Comparison of ENCODE assay signal across 11 cellular contexts in the genomic region with DNA sequence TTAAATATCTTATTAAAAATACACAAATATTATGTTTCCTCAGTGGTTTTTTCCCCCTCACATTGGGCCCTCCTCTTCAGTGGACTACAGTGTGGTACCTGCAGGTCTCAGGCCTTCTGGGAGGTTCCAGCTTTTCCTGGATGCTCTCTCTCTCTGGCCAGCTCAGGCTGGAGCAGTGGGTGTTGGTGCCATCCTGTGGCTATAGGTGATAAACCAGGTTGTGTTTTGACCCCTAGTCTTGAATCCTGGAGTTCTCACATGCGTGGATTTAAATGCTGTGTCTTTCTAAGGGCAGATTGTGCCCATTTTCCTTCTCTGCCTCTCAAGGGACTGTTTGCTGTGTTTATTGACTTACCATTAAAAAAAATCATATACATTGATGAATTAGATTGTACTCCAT. TPM values are rescaled to one million over a fixed set of nuclear protein-coding genes. Genes with fewer than 3 reads are reported as not detected.
DNase-seq lines count a peak whose midpoint lies in the region; ATAC-seq and TF ChIP-seq lines count a peak whose summit lies in the region.
"Had no signal": no experiment of that assay in that cellular context is flagged by ENCODE, and none has a peak within 500 bp of the region (broad histone marks: within the 10 kb centered on the region; RNA-seq: fewer than 3 reads in every experiment).

No MANE protein-coding gene starts in this region.

- no peaks in the 10 kb centered on the region for H3K79me2 ChIP-seq in OCI-LY7 (ENCODE audit: insufficient read depth, low read depth, low read length)

- peaks cover 13% of the 10 kb centered on the region for H3K4me1 Mint-ChIP-seq in activated naive CD8-positive, alpha-beta T cell treated with anti-CD3 and anti-CD28 coated beads, Interleukin-2, amount 50 U/mL, for 24 hours
- H3K4me1 Mint-ChIP-seq in activated T-helper 17 cell treated with anti-CD3 and anti-CD28 coated beads, Interleukin-2, amount 50 U/mL, for 72 hours: peaks cover 5% of the 10 kb centered on the region

- no peak for DNase-seq in heart right ventricle
- DNase-seq in Right ventricle myocardium superior: no peak
- DNase-seq in OCI-LY7 (ENCODE audit: low spot score): peak; percentile 1
- DNase-seq in epithelial cell of esophagus (ENCODE audit: low read depth): no peak
- DNase-seq in NCI-H510A (lab: John Stamatoyannopoulos, UW): no peak
- no peak for DNase-seq in activated naive CD8-positive, alpha-beta T cell treated with anti-CD3 and anti-CD28 coated beads, Interleukin-2, amount 50 U/mL, for 24 hours
- no peak for DNase-seq in kidney glomerular epithelial cell (lab: John Stamatoyannopoulos, UW)
- DNase-seq: activated CD8-positive, alpha-beta T cell treated with anti-CD3 and anti-CD28 coated beads, Interleukin-2, amount 10 ng/mL, durations not matched to agents 7 days and 5 days; adrenal gland; C1 segment of cervical spinal cord had no signal

- H3K36me3 Mint-ChIP-seq in activated naive CD8-positive, alpha-beta T cell treated with anti-CD3 and anti-CD28 coated beads, Interleukin-2, amount 50 U/mL, for 24 hours (ENCODE audit: low read depth): peaks cover 71% of the 10 kb centered on the region
- H3K36me3 Mint-ChIP-seq in activated T-helper 17 cell treated with anti-CD3 and anti-CD28 coated beads, Interleukin-2, amount 50 U/mL, for 72 hours (ENCODE audit: low read depth): peaks cover 88% of the 10 kb centered on the region

- H3K27ac Mint-ChIP-seq in activated naive CD8-positive, alpha-beta T cell treated with anti-CD3 and anti-CD28 coated beads, Interleukin-2, amount 50 U/mL, for 24 hours: no peak overlapping the region
- no peak overlapping the region for H3K27ac Mint-ChIP-seq in activated T-helper 17 cell treated with anti-CD3 and anti-CD28 coated beads, Interleukin-2, amount 50 U/mL, for 72 hours

- CTCF ChIA-PET in OCI-LY7 (lab: Charles Lee; ENCODE audit: unreplicated experiment): no interaction called here

- no peak overlapping the region for H2AFZ ChIP-seq in OCI-LY7 (ENCODE audit: low read length)

- BruUV-seq in OCI-LY7 (replicated peaks; lab: Mats Ljungman, UMichigan): no TSS peak

- no peak overlapping the region for H3K4me3 Mint-ChIP-seq in activated naive CD8-positive, alpha-beta T cell treated with anti-CD3 and anti-CD28 coated beads, Interleukin-2, amount 50 U/mL, for 24 hours
- no peak overlapping the region for H3K4me3 Mint-ChIP-seq in activated T-helper 17 cell treated with anti-CD3 and anti-CD28 coated beads, Interleukin-2, amount 50 U/mL, for 72 hours
- H3K4me3 Mint-ChIP-seq: activated CD8-positive, alpha-beta T cell treated with anti-CD3 and anti-CD28 coated beads, Interleukin-2, amount 10 ng/mL, durations not matched to agents 7 days and 5 days had no signal

- H3K4me1 ChIP-seq in heart right ventricle (peaks cover 0 to 12% (median 8%) of the 10 kb centered on the region in 9 donors), OCI-LY7 (ENCODE audit: insufficient read depth, low read length, poor library complexity, severe bottlenecking) (no peaks in the 10 kb centered on the region)

- H4K20me1 ChIP-seq in OCI-LY7 (ENCODE audit: insufficient read depth, low read length): no peaks in the 10 kb centered on the region

- H3K36me3 ChIP-seq in heart right ventricle: peaks cover 0 to 69% (median 30%) of the 10 kb centered on the region in 9 donors
- peaks cover 62% of the 10 kb centered on the region for H3K36me3 ChIP-seq in OCI-LY7 (ENCODE audit: insufficient read depth, low read length)

- intact Hi-C loops in heart right ventricle (cut with DNase I) (loop anchor here in 4 of 10 donors (5.0 to 10.0 kb wide), 3 partner anchors 43 to 135 kb away; a partner anchor contains a TSS), Right ventricle myocardium superior (cut with DNase I) (no loop called here), OCI-LY7 (cut with micrococcal nuclease; ENCODE audit: unreplicated experiment) (no loop called here)

- H3K9me3 ChIP-seq in heart right ventricle (no peaks in the 10 kb centered on the region), OCI-LY7 (ENCODE audit: low read length) (no peaks in the 10 kb centered on the region)
- H3K9me3 ChIP-seq: adrenal gland had no signal

- H3K9me3 Mint-ChIP-seq in activated naive CD8-positive, alpha-beta T cell treated with anti-CD3 and anti-CD28 coated beads, Interleukin-2, amount 50 U/mL, for 24 hours: peaks cover 3% of the 10 kb centered on the region
- H3K9me3 Mint-ChIP-seq in activated T-helper 17 cell treated with anti-CD3 and anti-CD28 coated beads, Interleukin-2, amount 50 U/mL, for 72 hours: no peaks in the 10 kb centered on the region

- ATAC-seq in heart right ventricle (no peak), Right ventricle myocardium superior (ENCODE audit: poor library complexity) (no peak)
- no peak for ATAC-seq in activated naive CD8-positive, alpha-beta T cell treated with anti-CD3 and anti-CD28 coated beads, Interleukin-2, amount 50 U/mL, for 24 hours
- ATAC-seq in activated T-helper 17 cell treated with anti-CD3 and anti-CD28 coated beads, Interleukin-2, amount 50 U/mL, for 72 hours (replicated peaks): no peak
- ATAC-seq: activated CD8-positive, alpha-beta T cell treated with anti-CD3 and anti-CD28 coated beads, Interleukin-2, amount 10 ng/mL, durations not matched to agents 7 days and 5 days had no signal

- no peaks in the 10 kb centered on the region for H3K27me3 Mint-ChIP-seq in activated naive CD8-positive, alpha-beta T cell treated with anti-CD3 and anti-CD28 coated beads, Interleukin-2, amount 50 U/mL, for 24 hours
- no peaks in the 10 kb centered on the region for H3K27me3 Mint-ChIP-seq in activated T-helper 17 cell treated with anti-CD3 and anti-CD28 coated beads, Interleukin-2, amount 50 U/mL, for 72 hours

- WGBS in heart right ventricle, 2 donors: 69 to 73% methylated on average over 1 of the region's 1 CpG

- H3K4me3 ChIP-seq in heart right ventricle: no peak overlapping the region
- no peak overlapping the region for H3K4me3 ChIP-seq in OCI-LY7 (ENCODE audit: low read depth, low read length, poor library complexity, severe bottlenecking)
- H3K4me3 ChIP-seq in epithelial cell of esophagus (ENCODE audit: low read length): no peak overlapping the region
- H3K4me3 ChIP-seq: adrenal gland had no signal

- peak in 5 of 9 donors; percentile 7 to 28 (median 10) for TF ChIP-seq CTCF in heart right ventricle (IDR thresholded peaks at IDR 0.05)
- TF ChIP-seq CTCF in OCI-LY7 (conservative IDR thresholded peaks at IDR 0.05; ENCODE audit: low read length): peak; percentile 58
- TF ChIP-seq CTCF in epithelial cell of esophagus (IDR thresholded peaks at IDR 0.05; ENCODE audit: insufficient read depth, low read depth, low read length, missing control alignments): peak; percentile 21

- H3K27me3 ChIP-seq in heart right ventricle: no peaks in the 10 kb centered on the region
- H3K27me3 ChIP-seq: adrenal gland had no signal

- no peak overlapping the region for H3K27ac ChIP-seq in heart right ventricle
- no peak overlapping the region for H3K27ac ChIP-seq in OCI-LY7 (ENCODE audit: low read depth, low read length, poor library complexity, severe bottlenecking)
- H3K27ac ChIP-seq: adrenal gland had no signal

- no peak overlapping the region for H3K4me2 ChIP-seq in OCI-LY7 (ENCODE audit: low read length)

- POLR2A ChIA-PET in OCI-LY7 (lab: Charles Lee): no interaction called here

- H3K9me2 ChIP-seq in OCI-LY7 (ENCODE audit: insufficient read depth, low read length): no peaks in the 10 kb centered on the region

RNA-seq across cellular contexts. Expression of a gene that starts 41.2 kb away (rescaled TPM):
- total RNA-seq in heart right ventricle (1 to 10 TPM; 3.6 to 7.9 (median 6.1) TPM), Right ventricle myocardium superior (7.2 TPM), OCI-LY7 (2022) (5.4 and 9.6 TPM in 2 replicates)
- 1 to 10 TPM; 2.5 to 4.7 TPM for polyA plus RNA-seq in heart right ventricle
- 7.9 and 9.2 TPM in 2 replicates for total RNA-seq in OCI-LY7 (2014; rRNA removed; shearing (Covaris generic))
- total RNA-seq in activated T-helper 17 cell treated with anti-CD3 and anti-CD28 coated beads, Interleukin-2, amount 50 U/mL, for 72 hours: 1 to 10 TPM; 4.9 to 5.1 TPM
